8 cellular contexts compared by ENCODE assay signal in the genomic region with DNA sequence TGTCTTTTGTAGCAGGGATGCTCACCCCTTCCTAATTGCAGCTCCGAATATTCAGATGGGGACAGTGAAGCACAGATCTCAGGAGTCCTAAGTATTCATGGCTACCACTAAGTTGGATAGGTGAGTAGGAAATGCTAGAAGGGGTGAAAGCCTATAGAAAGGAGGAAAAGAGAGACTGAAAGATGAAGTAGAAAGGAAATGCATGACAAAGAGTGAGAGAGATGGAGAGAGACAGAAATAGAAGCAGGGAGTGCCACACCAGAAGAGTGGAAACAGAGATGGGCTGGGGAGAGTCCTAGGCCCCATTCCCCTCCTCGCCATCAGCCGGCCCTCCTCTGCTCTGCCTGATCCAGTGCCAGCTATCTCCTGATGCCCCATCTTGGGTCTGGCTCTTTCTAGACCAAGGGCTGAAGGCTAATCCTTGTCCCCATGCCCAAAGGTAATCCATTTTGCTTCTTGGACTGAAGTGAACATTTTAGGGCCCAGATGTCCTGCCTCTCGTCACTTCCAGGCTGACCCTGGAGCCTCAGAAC. TPM values are rescaled to one million over a fixed set of nuclear protein-coding genes. Genes with fewer than 3 reads are reported as not detected.
DNase-seq lines count a peak whose midpoint lies in the region; ATAC-seq, FAIRE-seq and TF ChIP-seq lines count a peak whose summit lies in the region.

No MANE protein-coding gene starts in this region.

- FAIRE-seq in RCC 7860 (lab: Jason Lieb, UNC), result no peak

- no peak for TF ChIP-seq EP300 in upper lobe of left lung (IDR thresholded peaks at IDR 0.05)

- H3K27me3 ChIP-seq in adipocyte (replicated peaks; ENCODE audit: control insufficient read depth, insufficient read depth, low read length), result no peaks in the 10 kb centered on the region
- H3K27me3 ChIP-seq in upper lobe of left lung, result no peaks in the 10 kb centered on the region
- no peaks in the 10 kb centered on the region for H3K27me3 ChIP-seq in effector memory CD4-positive, alpha-beta T cell (replicated peaks; ENCODE audit: control insufficient read depth, insufficient read depth, low read length, poor library complexity, severe bottlenecking)

- TF ChIP-seq POLR2A in upper lobe of left lung (IDR thresholded peaks at IDR 0.05), result no peak

- no peaks in the 10 kb centered on the region for H3K27me3 Mint-ChIP-seq in activated naive CD4-positive, alpha-beta T cell treated with anti-CD3 and anti-CD28 coated beads, Interleukin-2, amount 50 U/mL, for 24 hours
- H3K27me3 Mint-ChIP-seq in memory B cell, result no peaks in the 10 kb centered on the region

- WGBS in upper lobe of left lung, 2 donors, result 78 to 90% methylated on average over 4 of the region's 4 CpGs

- peak overlapping the region; percentile 96 for H3K9ac ChIP-seq in adipocyte (ENCODE audit: low read length)

- H3K9me3 ChIP-seq in adipocyte (ENCODE audit: control insufficient read depth, low read length) (no peaks in the 10 kb centered on the region), upper lobe of left lung (no peaks in the 10 kb centered on the region)
- H3K9me3 ChIP-seq in effector memory CD4-positive, alpha-beta T cell (ENCODE audit: control insufficient read depth, low read length), result no peaks in the 10 kb centered on the region

- peak overlapping the region; percentile 80 for H3K27ac Mint-ChIP-seq in activated naive CD4-positive, alpha-beta T cell treated with anti-CD3 and anti-CD28 coated beads, Interleukin-2, amount 50 U/mL, for 24 hours
- peak overlapping the region; percentile 90 for H3K27ac Mint-ChIP-seq in memory B cell

- peak overlapping the region; percentile 91 for H3K4me3 ChIP-seq in adipocyte (ENCODE audit: low read length)
- no peak overlapping the region for H3K4me3 ChIP-seq in upper lobe of left lung
- no peak overlapping the region for H3K4me3 ChIP-seq in effector memory CD4-positive, alpha-beta T cell (ENCODE audit: insufficient read depth, low read depth, low read length, poor library complexity, severe bottlenecking)

- H3K36me3 ChIP-seq in adipocyte (ENCODE audit: control insufficient read depth, insufficient read depth, low read length, severe bottlenecking), result peaks cover 44% of the 10 kb centered on the region
- H3K36me3 ChIP-seq in upper lobe of left lung, result peaks cover 1 to 40% (median 12%) of the 10 kb centered on the region in 4 donors
- H3K36me3 ChIP-seq in effector memory CD4-positive, alpha-beta T cell (ENCODE audit: control insufficient read depth, insufficient read depth, low read length), result peaks cover 2% of the 10 kb centered on the region

- peak overlapping the region; percentile 31 to 96 (median 62) for H3K27ac ChIP-seq in upper lobe of left lung
- no peak overlapping the region for H3K27ac ChIP-seq in effector memory CD4-positive, alpha-beta T cell (ENCODE audit: insufficient read depth, low read length, poor library complexity, severe bottlenecking)

- no peak for TF ChIP-seq CTCF in upper lobe of left lung (IDR thresholded peaks at IDR 0.05)

- H3K4me1 ChIP-seq in adipocyte (ENCODE audit: control insufficient read depth, insufficient read depth, low read length), result peaks cover 53% of the 10 kb centered on the region
- peaks cover 57 to 63% (median 59%) of the 10 kb centered on the region in 4 donors for H3K4me1 ChIP-seq in upper lobe of left lung
- H3K4me1 ChIP-seq in effector memory CD4-positive, alpha-beta T cell (ENCODE audit: control insufficient read depth, insufficient read depth, low read length, poor library complexity, severe bottlenecking), result peaks cover 12% of the 10 kb centered on the region

- H3K36me3 Mint-ChIP-seq in activated naive CD4-positive, alpha-beta T cell treated with anti-CD3 and anti-CD28 coated beads, Interleukin-2, amount 50 U/mL, for 24 hours, result peaks cover 7% of the 10 kb centered on the region
- H3K36me3 Mint-ChIP-seq in memory B cell, result peaks cover 15% of the 10 kb centered on the region

- H3K4me3 Mint-ChIP-seq in activated naive CD4-positive, alpha-beta T cell treated with anti-CD3 and anti-CD28 coated beads, Interleukin-2, amount 50 U/mL, for 24 hours, result peak overlapping the region; percentile 88
- H3K4me3 Mint-ChIP-seq in memory B cell, result peak overlapping the region; percentile 79

- DNase-seq in activated naive CD4-positive, alpha-beta T cell treated with anti-CD3 and anti-CD28 coated beads, Interleukin-2, amount 50 U/mL, for 16 hours, result no peak
- no peak for DNase-seq in adipocyte (ENCODE audit: low read depth)
- no peak for DNase-seq in memory B cell (ENCODE audit: low spot score in 2 of 2)
- DNase-seq in upper lobe of left lung, result no peak
- DNase-seq in effector memory CD4-positive, alpha-beta T cell, result no peak
- DNase-seq in RCC 7860 (ENCODE audit: low spot score), result no peak

- ATAC-seq in memory B cell (ENCODE audit: low read depth) (no peak), upper lobe of left lung (ENCODE audit: low FRiP score in 2 of 2) (no peak), GM21367 (IDR thresholded peaks at IDR 0.05; ENCODE audit: unreplicated experiment) (no peak)

- H3K4me1 Mint-ChIP-seq in activated naive CD4-positive, alpha-beta T cell treated with anti-CD3 and anti-CD28 coated beads, Interleukin-2, amount 50 U/mL, for 24 hours, result peaks cover 54% of the 10 kb centered on the region
- H3K4me1 Mint-ChIP-seq in memory B cell, result peaks cover 48% of the 10 kb centered on the region

- H3K9me3 Mint-ChIP-seq in activated naive CD4-positive, alpha-beta T cell treated with anti-CD3 and anti-CD28 coated beads, Interleukin-2, amount 50 U/mL, for 24 hours, result no peaks in the 10 kb centered on the region
- no peaks in the 10 kb centered on the region for H3K9me3 Mint-ChIP-seq in memory B cell

RNA-seq across cellular contexts. Expression of a gene that starts 2.0 kb away (rescaled TPM):
- 100 to 1,000 TPM in 1 of 6 donors, 10 to 100 TPM in 5; 30.4 to 174 (median 67.9) TPM for total RNA-seq in upper lobe of left lung

RNA-seq across cellular contexts. Expression of a gene that starts 16.8 kb away (rescaled TPM):
- total RNA-seq in upper lobe of left lung, result under 1 TPM in 2 of 6 donors, not detected in 4; 0.17 to 0.91 TPM

RNA-seq across cellular contexts. Expression of a gene that starts 55.2 kb away (rescaled TPM):
- 100 to 1,000 TPM; 108 to 340 (median 155) TPM for total RNA-seq in upper lobe of left lung

RNA-seq across cellular contexts. Expression of a gene that starts 55.8 kb away (rescaled TPM):
- under 1 TPM in 2 of 6 donors, not detected in 4; 0.52 to 0.61 TPM for total RNA-seq in upper lobe of left lung
